ENCODE assay signal across 8 cellular contexts in genomic region chr17:76500074-76500744, GRCh38. TPM values are rescaled to one million over a fixed set of nuclear protein-coding genes. Genes with fewer than 3 reads are reported as not detected.
A peak's percentile ranks its signal among the peaks of the same experiment; 100 is the strongest.
DNase-seq lines count a peak whose midpoint lies in the region; ATAC-seq and TF ChIP-seq lines count a peak whose summit lies in the region.

No MANE protein-coding gene starts in this region.

- in situ Hi-C loops in astrocyte of the cerebellum (cut with HindIII; ENCODE audit: low sequenced_read_pairs), result no loop called here

- WGBS in lung, 2 donors, result 44 to 59% methylated on average over 17 of the region's 17 CpGs

- H3K79me2 ChIP-seq in ACC112 (ENCODE audit: control insufficient read depth, insufficient read depth, low read length, unreplicated experiment), result peaks cover 23% of the 10 kb centered on the region

- DNase-seq in HK-2 (ENCODE audit: unreplicated experiment) (peak; percentile 51), astrocyte of the cerebellum (ENCODE audit: low read depth) (no peak), lung (ENCODE audit: low spot score) (no peak), NCI-H345 (lab: John Stamatoyannopoulos, UW) (no peak)

- ATAC-seq in lung (ENCODE audit: insufficient read depth, low FRiP score) (no peak), HG03378 (IDR thresholded peaks at IDR 0.05; ENCODE audit: unreplicated experiment) (no peak), HG03095 (IDR thresholded peaks at IDR 0.05; ENCODE audit: unreplicated experiment) (no peak), GM21723 (IDR thresholded peaks at IDR 0.05; ENCODE audit: unreplicated experiment) (no peak)

- H3K36me3 ChIP-seq in ACC112 (ENCODE audit: insufficient read depth, low read length), result no peaks in the 10 kb centered on the region
- H3K36me3 ChIP-seq in lung (ENCODE audit: control insufficient read depth in 2 of 2, insufficient read depth in 2 of 2, low read length in 2 of 2), result no peaks in the 10 kb centered on the region

- H3K4me3 ChIP-seq in ACC112 (ENCODE audit: low read depth, low read length), result peak overlapping the region; percentile 91
- H3K4me3 ChIP-seq in astrocyte of the cerebellum (ENCODE audit: low read depth, low read length), result peak overlapping the region; percentile 54
- peak overlapping the region; percentile 56 for H3K4me3 ChIP-seq in lung

- H3K4me1 ChIP-seq in ACC112 (ENCODE audit: control insufficient read depth, insufficient read depth, low read length, unreplicated experiment) (peaks cover 39% of the 10 kb centered on the region), lung (ENCODE audit: control insufficient read depth in 2 of 2, insufficient read depth in 2 of 2, low read length in 2 of 2) (peaks cover 5 to 35% of the 10 kb centered on the region in 2 donors)

- no peaks in the 10 kb centered on the region for H3K9me3 ChIP-seq in lung (ENCODE audit: control insufficient read depth in 2 of 2, insufficient read depth in 1 of 2, low read length in 1 of 2)

- H3K27ac ChIP-seq in ACC112 (ENCODE audit: low read depth, low read length) (peak overlapping the region; percentile 31; the same call in 1 of the 2 replicates), lung (ENCODE audit: low read depth in 1 of 2, low read length in 1 of 2) (peak overlapping the region; percentile 87)

- H3K27me3 ChIP-seq in ACC112 (ENCODE audit: insufficient read depth, low read length), result no peaks in the 10 kb centered on the region
- H3K27me3 ChIP-seq in lung (ENCODE audit: control insufficient read depth, insufficient read depth), result no peaks in the 10 kb centered on the region

- no peak overlapping the region for H2AFZ ChIP-seq in ACC112 (ENCODE audit: low read length, unreplicated experiment)

- TF ChIP-seq CTCF in astrocyte of the cerebellum (IDR thresholded peaks at IDR 0.05; ENCODE audit: low read depth, low read length, missing control alignments) (no peak), lung (IDR thresholded peaks at IDR 0.05; ENCODE audit: control extremely low read depth, extremely low read depth) (no peak)

RNA-seq across cellular contexts. Expression of gene RHBDF2, which starts 1.0 kb away (rescaled TPM):
- total RNA-seq in lung, result 10 to 100 TPM; 22.7 to 56.5 TPM
- polyA plus RNA-seq in lung, result 100 to 1,000 TPM in 1 of 2 donors, 10 to 100 TPM in 1; 20.1 to 116 TPM

RNA-seq across cellular contexts. Expression of gene AANAT, which starts 32.8 kb away (rescaled TPM):
- total RNA-seq in lung, result under 1 TPM in 1 of 2 donors, not detected in 1; 0.31 TPM
- polyA plus RNA-seq in lung, result under 1 TPM in 1 of 2 donors, not detected in 1; 0.10 TPM

RNA-seq across cellular contexts. Expression of gene CYGB, which starts 37.3 kb away (rescaled TPM):
- total RNA-seq in lung, result 10 to 100 TPM; 15.9 to 20.0 TPM
- 10 to 100 TPM; 21.4 to 30.4 TPM for polyA plus RNA-seq in lung

RNA-seq across cellular contexts. Expression of gene PRCD, which starts 39.6 kb away (rescaled TPM):
- 10 to 100 TPM in 1 of 2 donors, 1 to 10 TPM in 1; 3.3 to 11.3 TPM for total RNA-seq in lung
- polyA plus RNA-seq in lung, result 1 to 10 TPM; 2.0 to 7.9 TPM

RNA-seq across cellular contexts. Expression of gene UBE2O, which starts 47.3 kb away (rescaled TPM):
- 10 to 100 TPM; 24.3 to 24.6 TPM for total RNA-seq in lung
- polyA plus RNA-seq in lung, result 10 to 100 TPM; 10.8 to 11.1 TPM
